3 cellular contexts compared by ENCODE assay signal in genomic region chrX:83339724-83340123, GRCh38.
A peak's percentile ranks its signal among the peaks of the same experiment; 100 is the strongest.
TF ChIP-seq lines count a peak whose summit lies in the region.

No MANE protein-coding gene starts in this region.

TF ChIP-seq in liver, 16 proteins besides CTCF, POLR2A, EP300 and RAD21:
- TF ChIP-seq HNF4A (conservative IDR thresholded peaks at IDR 0.05) (peak; percentile 51 to 59), ZBTB33 (IDR thresholded peaks at IDR 0.05) (no peak)

TF ChIP-seq in HepG2, 621 proteins besides CTCF, POLR2A, EP300 and RAD21:
- TF ChIP-seq HNF1B (CRISPR knock-in tag; IDR thresholded peaks at IDR 0.05) (no peak), MAZ (IDR thresholded peaks at IDR 0.05; ENCODE audit: borderline replicate concordance, low read depth, low read length) (no peak), MAZ (CRISPR knock-in tag; IDR thresholded peaks at IDR 0.05; ENCODE audit: low read depth) (no peak), ATF2 (CRISPR knock-in tag; IDR thresholded peaks at IDR 0.05) (no peak), CEBPB (IDR thresholded peaks at IDR 0.05; ENCODE audit: borderline replicate concordance, low read depth, low read length) (no peak), MLXIP (CRISPR knock-in tag; IDR thresholded peaks at IDR 0.05; ENCODE audit: borderline replicate concordance) (no peak), AHR (CRISPR knock-in tag; IDR thresholded peaks at IDR 0.05) (no peak), ZNF746 (CRISPR knock-in tag; IDR thresholded peaks at IDR 0.05) (no peak), GATAD1 (CRISPR knock-in tag; IDR thresholded peaks at IDR 0.05) (no peak), ZNF136 (CRISPR knock-in tag; IDR thresholded peaks at IDR 0.05; ENCODE audit: low read depth) (no peak), ZNF580 (CRISPR knock-in tag; IDR thresholded peaks at IDR 0.05; ENCODE audit: borderline replicate concordance, low read depth) (no peak), ATF6 (CRISPR knock-in tag; conservative IDR thresholded peaks at IDR 0.05) (no peak)

TF ChIP-seq in A549, 52 proteins besides CTCF, POLR2A, EP300 and RAD21:
- TF ChIP-seq PBX3 (IDR thresholded peaks at IDR 0.05): no peak
- no peak for TF ChIP-seq HEYL (CRISPR knock-in tag; IDR thresholded peaks at IDR 0.05)
- TF ChIP-seq EHMT2 (IDR thresholded peaks at IDR 0.05; ENCODE audit: low read depth): no peak
- no peak for TF ChIP-seq FOSB (CRISPR knock-in tag; IDR thresholded peaks at IDR 0.05)
- TF ChIP-seq MAFK (IDR thresholded peaks at IDR 0.05; ENCODE audit: partially characterized antibody): no peak
- no peak for TF ChIP-seq CEBPB (IDR thresholded peaks at IDR 0.05)
- no peak for TF ChIP-seq SMC3 (IDR thresholded peaks at IDR 0.05)
- TF ChIP-seq ATOH8 (CRISPR knock-in tag; IDR thresholded peaks at IDR 0.05; ENCODE audit: low read depth): no peak
TF ChIP-seq in A549: peak in this region for 0.
